8 cellular contexts compared by ENCODE assay signal in the genomic region with DNA sequence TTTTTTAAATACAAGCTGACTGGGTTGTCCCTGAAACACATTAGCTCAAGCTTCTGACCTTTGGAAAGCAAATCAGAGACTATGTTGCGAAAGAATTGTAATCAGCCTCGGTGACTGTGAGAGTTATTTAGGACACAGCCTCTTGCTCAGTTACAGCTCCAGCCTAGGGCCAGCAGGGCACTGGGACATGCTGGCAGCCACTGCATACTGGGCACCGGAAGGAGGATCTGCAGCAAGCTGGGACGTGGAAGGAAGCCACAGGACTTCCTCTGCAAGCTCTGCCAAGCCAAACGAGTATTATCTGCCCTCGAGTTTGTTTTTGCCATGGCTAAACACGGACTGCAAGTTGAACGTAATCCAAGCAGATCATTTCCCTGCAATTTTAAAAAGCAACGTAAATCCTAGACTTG. TPM values are rescaled to one million over a fixed set of nuclear protein-coding genes. Genes with fewer than 3 reads are reported as not detected.
A peak's percentile ranks its signal among the peaks of the same experiment; 100 is the strongest.
DNase-seq lines count a peak whose midpoint lies in the region; ATAC-seq and TF ChIP-seq lines count a peak whose summit lies in the region.

No MANE protein-coding gene starts in this region.

- CTCF ChIA-PET in activated CD8-positive, alpha-beta T cell treated with anti-CD3 and anti-CD28 coated beads for 36 hours (lab: Charles Lee), result interaction anchor here (0.9 to 3.7 kb wide), 10 partner anchors 9 to 255 kb away, joined by 3 to 32 read pairs (median 4); partner anchors contain the start of gene COPG1

- DNase-seq in DMS 273 (lab: John Stamatoyannopoulos, UW; ENCODE audit: unreplicated experiment) (peak; percentile 74), M059J (ENCODE audit: low read depth) (peak; percentile 92), fibroblast of pulmonary artery (ENCODE audit: low read depth) (peak; percentile 72), omental fat pad (ENCODE audit: low spot score) (no peak)
- DNase-seq in activated CD8-positive, alpha-beta T cell treated with anti-CD3 and anti-CD28 coated beads for 36 hours, result peak; percentile 36

- H3K27me3 Mint-ChIP-seq in activated CD8-positive, alpha-beta T cell treated with anti-CD3 and anti-CD28 coated beads for 36 hours, result no peaks in the 10 kb centered on the region

- peak overlapping the region; percentile 30 for H3K4me3 Mint-ChIP-seq in activated CD8-positive, alpha-beta T cell treated with anti-CD3 and anti-CD28 coated beads for 36 hours

- H3K4me1 Mint-ChIP-seq in activated CD8-positive, alpha-beta T cell treated with anti-CD3 and anti-CD28 coated beads for 36 hours (ENCODE audit: low read depth), result peaks cover 8% of the 10 kb centered on the region

- POLR2A ChIA-PET in activated CD8-positive, alpha-beta T cell treated with anti-CD3 and anti-CD28 coated beads for 36 hours (lab: Charles Lee), result interaction anchor here (1.0 to 2.7 kb wide), 4 partner anchors 43 to 254 kb away, joined by 3 to 13 read pairs (median 8); partner anchors contain the start of gene RAB43

- TF ChIP-seq CTCF in activated CD8-positive, alpha-beta T cell treated with anti-CD3 and anti-CD28 coated beads for 36 hours (IDR thresholded peaks at IDR 0.05), result no peak
- TF ChIP-seq CTCF in fibroblast of pulmonary artery (IDR thresholded peaks at IDR 0.05; ENCODE audit: low read length, missing control alignments) (no peak), omental fat pad (IDR thresholded peaks at IDR 0.05) (no peak)

- H3K4me3 ChIP-seq in fibroblast of pulmonary artery (replicated peaks; ENCODE audit: low read depth, low read length), result peak overlapping the region; percentile 28

- H3K9me3 Mint-ChIP-seq in activated CD8-positive, alpha-beta T cell treated with anti-CD3 and anti-CD28 coated beads for 36 hours, result no peaks in the 10 kb centered on the region

- no peaks in the 10 kb centered on the region for H3K36me3 Mint-ChIP-seq in activated CD8-positive, alpha-beta T cell treated with anti-CD3 and anti-CD28 coated beads for 36 hours (ENCODE audit: low read depth)

- peak; percentile 79 for ATAC-seq in activated CD8-positive, alpha-beta T cell treated with anti-CD3 and anti-CD28 coated beads for 36 hours
- ATAC-seq in omental fat pad (ENCODE audit: low FRiP score) (peak; percentile 77), HG03025 (IDR thresholded peaks at IDR 0.05; ENCODE audit: low FRiP score, unreplicated experiment) (no peak), GM19455 (IDR thresholded peaks at IDR 0.05; ENCODE audit: unreplicated experiment) (no peak), HG03095 (IDR thresholded peaks at IDR 0.05; ENCODE audit: unreplicated experiment) (no peak)

- intact Hi-C loops in activated CD8-positive, alpha-beta T cell treated with anti-CD3 and anti-CD28 coated beads for 36 hours (cut with micrococcal nuclease), result no loop called here

- peak overlapping the region; percentile 80 for H3K27ac Mint-ChIP-seq in activated CD8-positive, alpha-beta T cell treated with anti-CD3 and anti-CD28 coated beads for 36 hours

RNA-seq across cellular contexts. Expression of gene COPG1, which starts 24.4 kb away (rescaled TPM):
- total RNA-seq in M059J (2014; rRNA removed; shearing (Covaris generic)), result 203 and 347 TPM in 2 replicates
- total RNA-seq in activated CD8-positive, alpha-beta T cell treated with anti-CD3 and anti-CD28 coated beads for 36 hours, result 100 to 1,000 TPM; 114 to 118 TPM
- 100 to 1,000 TPM; 107 to 148 (median 127) TPM for total RNA-seq in omental fat pad

RNA-seq across cellular contexts. Expression of gene CNBP, which starts 41.3 kb away (rescaled TPM):
- total RNA-seq in M059J (2014; rRNA removed; shearing (Covaris generic)), result 375 and 380 TPM in 2 replicates
- 100 to 1,000 TPM; 453 to 454 TPM for total RNA-seq in activated CD8-positive, alpha-beta T cell treated with anti-CD3 and anti-CD28 coated beads for 36 hours
- 100 to 1,000 TPM; 369 to 489 (median 433) TPM for total RNA-seq in omental fat pad

RNA-seq across cellular contexts. Expression of gene HMCES, which starts 53.7 kb away (rescaled TPM):
- total RNA-seq in M059J (2014; rRNA removed; shearing (Covaris generic)), result 41.4 and 46.4 TPM in 2 replicates
- 10 to 100 TPM; 54.5 to 57.8 TPM for total RNA-seq in activated CD8-positive, alpha-beta T cell treated with anti-CD3 and anti-CD28 coated beads for 36 hours
- total RNA-seq in omental fat pad, result 10 to 100 TPM; 25.9 to 30.3 (median 27.1) TPM

Comparison
In these comparisons a context has a peak if more than half of its experiments do, and no peak if none do; other contexts are left out.
1. ATAC-seq: peak in activated CD8-positive, alpha-beta T cell treated with anti-CD3 and anti-CD28 coated beads for 36 hours (single experiment) and omental fat pad (single experiment); none in HG03025 (single experiment), GM19455 (single experiment) and HG03095 (single experiment).